Comparison of ENCODE assay signal across 33 cellular contexts in genomic region chr4:163221467-163221866, GRCh38.
"Had no signal": no experiment of that assay in that cellular context is flagged by ENCODE, and none has a peak within 500 bp of the region (broad histone marks: within the 10 kb centered on the region; RNA-seq: fewer than 3 reads in every experiment).

No MANE protein-coding gene starts in this region.

- ATAC-seq: activated naive CD4-positive, alpha-beta T cell treated with anti-CD3 and anti-CD28 coated beads, Interleukin-2, amount 50 U/mL, for 72 hours; activated naive CD8-positive, alpha-beta T cell treated with anti-CD3 and anti-CD28 coated beads, Interleukin-2, amount 50 U/mL, for 24 hours; activated T-cell treated with anti-CD3 and anti-CD28 coated beads, Interleukin-2, amount 50 U/mL, for 4 hours; activated T-cell treated with anti-CD3 and anti-CD28 coated beads, Interleukin-2, amount 50 U/mL, for 72 hours; activated T-helper 17 cell treated with anti-CD3 and anti-CD28 coated beads, Interleukin-2, amount 50 U/mL, for 72 hours; body of pancreas had no signal

- H3K4me3 ChIP-seq: adrenal gland, ascending aorta, body of pancreas, breast epithelium, cardiac muscle cell had no signal

- FAIRE-seq: astrocyte, bronchial epithelial cell had no signal

- H3K36me3 ChIP-seq: adrenal gland, ascending aorta, brain microvascular endothelial cell, breast epithelium, cardiac muscle cell had no signal

- H3K4me1 ChIP-seq: adrenal gland, ascending aorta, body of pancreas, breast epithelium had no signal

- H3K27ac ChIP-seq: adrenal gland, ascending aorta, body of pancreas, brain microvascular endothelial cell, breast epithelium, cardiac muscle cell had no signal

- DNase-seq: activated effector memory CD4-positive, alpha-beta T cell treated with anti-CD3 and anti-CD28 coated beads, Interleukin-2, amount 50 U/mL, for 16 hours; activated effector memory CD4-positive, alpha-beta T cell treated with Interleukin-2 at 50 U/mL for 16 hours; activated gamma-delta T cell; activated gamma-delta T cell treated with Interleukin-2 at 50 U/mL for 16 hours; activated naive CD4-positive, alpha-beta T cell; activated naive CD4-positive, alpha-beta T cell treated with anti-CD3 and anti-CD28 coated beads for 36 hours; activated naive CD4-positive, alpha-beta T cell treated with anti-CD3 and anti-CD28 coated beads, Interleukin-2, amount 10 ng/mL, durations not matched to agents 7 days and 5 days; activated naive CD4-positive, alpha-beta T cell treated with anti-CD3 and anti-CD28 coated beads, Interleukin-2, amount 50 U/mL, for 16 hours; activated naive CD4-positive, alpha-beta T cell treated with Interleukin-2 at 50 U/mL for 16 hours; activated naive CD8-positive, alpha-beta T cell treated with anti-CD3 and anti-CD28 coated beads for 36 hours; activated naive CD8-positive, alpha-beta T cell treated with anti-CD3 and anti-CD28 coated beads, Interleukin-2, amount 10 ng/mL, durations not matched to agents 7 days and 5 days; activated naive CD8-positive, alpha-beta T cell treated with anti-CD3 and anti-CD28 coated beads, Interleukin-2, amount 50 U/mL, for 24 hours; activated T-cell treated with anti-CD3 and anti-CD28 coated beads, Interleukin-2, amount 50 U/mL, for 24 hours; activated T-cell treated with anti-CD3 and anti-CD28 coated beads, Interleukin-2, amount 50 U/mL, for 4 hours; activated T-cell treated with anti-CD3 and anti-CD28 coated beads, Interleukin-2, amount 50 U/mL, for 48 hours; activated T-cell treated with anti-CD3 and anti-CD28 coated beads, Interleukin-2, amount 50 U/mL, for 72 hours; adrenal gland; amniotic stem cell; amygdala; anterior cingulate cortex; aorta; body of pancreas; brain microvascular endothelial cell; caudate nucleus; central memory CD4-positive, alpha-beta T cell; cerebellar nuclear complex had no signal

- H3K27me3 ChIP-seq: adrenal gland, ascending aorta, body of pancreas, brain microvascular endothelial cell, breast epithelium, cardiac muscle cell had no signal

- H3K9me3 ChIP-seq: adrenal gland, ascending aorta, body of pancreas, breast epithelium had no signal
